ENCODE assay signal across 15 cellular contexts in genomic region chr5:130502702-130503101, GRCh38.
A peak's percentile ranks its signal among the peaks of the same experiment; 100 is the strongest.
DNase-seq lines count a peak whose midpoint lies in the region; ATAC-seq and TF ChIP-seq lines count a peak whose summit lies in the region.
"Had no signal": no experiment of that assay in that cellular context is flagged by ENCODE, and none has a peak within 500 bp of the region (broad histone marks: within the 10 kb centered on the region; RNA-seq: fewer than 3 reads in every experiment).

No MANE protein-coding gene starts in this region.

- H3K27me3 ChIP-seq in GM23338 (ENCODE audit: insufficient read depth) (no peaks in the 10 kb centered on the region), left lung (no peaks in the 10 kb centered on the region), upper lobe of right lung (no peaks in the 10 kb centered on the region), vagina (no peaks in the 10 kb centered on the region)
- H3K27me3 ChIP-seq: BLaER1 treated with 17β-estradiol and CSF1 and Interleukin-3, amounts not matched to agents 10 nM and 100 nM had no signal

- no peaks in the 10 kb centered on the region for H3K36me3 Mint-ChIP-seq in GM23338 (ENCODE audit: low read depth)
- H3K36me3 Mint-ChIP-seq: CD4-positive, CD25-positive, alpha-beta regulatory T cell had no signal

- H3K79me2 ChIP-seq in GM23338 (replicated peaks; ENCODE audit: insufficient read depth): no peaks in the 10 kb centered on the region

- H3K9me3 Mint-ChIP-seq in GM23338: peaks cover 3% of the 10 kb centered on the region; the same call in 2 of the 3 replicates
- H3K9me3 Mint-ChIP-seq: CD4-positive, CD25-positive, alpha-beta regulatory T cell had no signal

- intact Hi-C loops in left lung (cut with DNase I) (no loop called here), upper lobe of right lung (cut with DNase I) (no loop called here), vagina (cut with DNase I) (no loop called here)

- no peaks in the 10 kb centered on the region for H3K36me3 ChIP-seq in GM23338 (ENCODE audit: insufficient read depth)
- H3K36me3 ChIP-seq in left lung: no peaks in the 10 kb centered on the region
- no peaks in the 10 kb centered on the region for H3K36me3 ChIP-seq in upper lobe of right lung
- no peaks in the 10 kb centered on the region for H3K36me3 ChIP-seq in vagina
- H3K36me3 ChIP-seq: BLaER1 treated with 17β-estradiol and CSF1 and Interleukin-3, amounts not matched to agents 10 nM and 100 nM; HAP-1 had no signal

- ATAC-seq in GM23338 (peak; percentile 67), left lung (peak; percentile 84), upper lobe of right lung (peak; percentile 46), HG02973 (IDR thresholded peaks at IDR 0.05; ENCODE audit: unreplicated experiment) (no peak), HG02623 (IDR thresholded peaks at IDR 0.05; ENCODE audit: unreplicated experiment) (no peak)
- ATAC-seq: K562 had no signal

- H3K4me3 ChIP-seq in GM23338 (no peak overlapping the region), left lung (no peak overlapping the region), upper lobe of right lung (no peak overlapping the region), vagina (no peak overlapping the region)
- H3K4me3 ChIP-seq: BLaER1 treated with 17β-estradiol and CSF1 and Interleukin-3, amounts not matched to agents 10 nM and 100 nM; HAP-1; K562 had no signal

- peak overlapping the region; percentile 40; the same call in 1 of the 2 replicates for H3K4me2 ChIP-seq in GM23338
- H3K4me2 ChIP-seq: BLaER1 treated with 17β-estradiol and CSF1 and Interleukin-3, amounts not matched to agents 10 nM and 100 nM had no signal

- no peak for TF ChIP-seq POLR2A in vagina (IDR thresholded peaks at IDR 0.05)

- TF ChIP-seq CTCF in GM23338 (conservative IDR thresholded peaks at IDR 0.05; ENCODE audit: low read depth in 2 of 2) (no peak), left lung (IDR thresholded peaks at IDR 0.05) (no peak), upper lobe of right lung (IDR thresholded peaks at IDR 0.05) (no peak), vagina (IDR thresholded peaks at IDR 0.05) (no peak)

- H3K4me1 ChIP-seq in GM23338 (ENCODE audit: insufficient read depth) (peaks cover 16% of the 10 kb centered on the region), left lung (no peaks in the 10 kb centered on the region), upper lobe of right lung (no peaks in the 10 kb centered on the region), vagina (no peaks in the 10 kb centered on the region)
- H3K4me1 ChIP-seq: HAP-1 had no signal

- no peak overlapping the region for H3K27ac ChIP-seq in GM23338 (ENCODE audit: low read depth)
- H3K27ac ChIP-seq in left lung: peak overlapping the region in 1 of 2 donors; percentile 42
- H3K27ac ChIP-seq in upper lobe of right lung: no peak overlapping the region
- no peak overlapping the region for H3K27ac ChIP-seq in vagina
- H3K27ac ChIP-seq: BLaER1 treated with 17β-estradiol and CSF1 and Interleukin-3, amounts not matched to agents 10 nM and 100 nM; HL-60 had no signal

- H3K27me3 Mint-ChIP-seq in GM23338 (ENCODE audit: insufficient read depth, low read depth, poor library complexity): no peaks in the 10 kb centered on the region
- H3K27me3 Mint-ChIP-seq: CD4-positive, CD25-positive, alpha-beta regulatory T cell had no signal

- peaks cover 12% of the 10 kb centered on the region; the same call in 2 of the 3 replicates for H3K4me1 Mint-ChIP-seq in GM23338
- H3K4me1 Mint-ChIP-seq: CD4-positive, CD25-positive, alpha-beta regulatory T cell had no signal

- no peaks in the 10 kb centered on the region for H3K9me2 ChIP-seq in GM23338 (ENCODE audit: insufficient read depth)

- DNase-seq in GM23338 (ENCODE audit: low spot score): peak; percentile 19
- DNase-seq in ecto neural progenitor cell (ENCODE audit: low spot score): peak; percentile 34
- peak; percentile 35 to 36 for DNase-seq in left lung
- no peak for DNase-seq in upper lobe of right lung
- DNase-seq in vagina (ENCODE audit: extremely low spot score in 2 of 2): no peak
- DNase-seq: ACHN; Calu3; CD4-positive, CD25-positive, alpha-beta regulatory T cell; DMS 273 treated with DMSO at 0.1 percent for 48 hours had no signal

- no peaks in the 10 kb centered on the region for H3F3A ChIP-seq in GM23338 (replicated peaks; ENCODE audit: low read depth)

- peak overlapping the region; percentile 70; the same call in 1 of the 2 replicates for H3K27ac Mint-ChIP-seq in GM23338
- H3K27ac Mint-ChIP-seq: CD4-positive, CD25-positive, alpha-beta regulatory T cell had no signal

- H3K9me3 ChIP-seq in left lung: no peaks in the 10 kb centered on the region
- H3K9me3 ChIP-seq in upper lobe of right lung: no peaks in the 10 kb centered on the region
- no peaks in the 10 kb centered on the region for H3K9me3 ChIP-seq in vagina
- H3K9me3 ChIP-seq: HAP-1 had no signal

- no peak overlapping the region; the same call in 1 of the 2 replicates for H2AFZ ChIP-seq in GM23338

- no peak overlapping the region for H3K4me3 Mint-ChIP-seq in GM23338
- H3K4me3 Mint-ChIP-seq: CD4-positive, CD25-positive, alpha-beta regulatory T cell had no signal

- no peaks in the 10 kb centered on the region for H4K20me1 ChIP-seq in GM23338 (replicated peaks; ENCODE audit: insufficient read depth)
- H4K20me1 ChIP-seq: BLaER1 treated with 17β-estradiol and CSF1 and Interleukin-3, amounts not matched to agents 10 nM and 100 nM had no signal

TF ChIP-seq in GM23338, 12 proteins besides CTCF, POLR2A, EP300 and RAD21 (continues in another document):
- TF ChIP-seq ETS1 (IDR thresholded peaks at IDR 0.05) (no peak), ZNF462 (CRISPR knock-in tag; IDR thresholded peaks at IDR 0.05) (no peak), JUNB (IDR thresholded peaks at IDR 0.05; ENCODE audit: unreplicated experiment) (no peak), CREB1 (CRISPR knock-in tag; IDR thresholded peaks at IDR 0.05; ENCODE audit: low read depth) (no peak), POLR2AphosphoS5 (IDR thresholded peaks at IDR 0.05; ENCODE audit: low read depth) (no peak), ZNF114 (CRISPR knock-in tag; IDR thresholded peaks at IDR 0.05) (no peak)

Comparison
In these comparisons a context has a peak if more than half of its experiments do, and no peak if none do; other contexts are left out.
1. ATAC-seq: peak in GM23338 (single experiment), left lung (single experiment) and upper lobe of right lung (single experiment); none in HG02973 (single experiment) and HG02623 (single experiment).
2. DNase-seq: peak in GM23338 (single experiment), ecto neural progenitor cell (single experiment) and left lung (2 of 2); none in upper lobe of right lung (single experiment) and vagina (0 of 2).